ENCODE assay signal across 9 cellular contexts in the genomic region with DNA sequence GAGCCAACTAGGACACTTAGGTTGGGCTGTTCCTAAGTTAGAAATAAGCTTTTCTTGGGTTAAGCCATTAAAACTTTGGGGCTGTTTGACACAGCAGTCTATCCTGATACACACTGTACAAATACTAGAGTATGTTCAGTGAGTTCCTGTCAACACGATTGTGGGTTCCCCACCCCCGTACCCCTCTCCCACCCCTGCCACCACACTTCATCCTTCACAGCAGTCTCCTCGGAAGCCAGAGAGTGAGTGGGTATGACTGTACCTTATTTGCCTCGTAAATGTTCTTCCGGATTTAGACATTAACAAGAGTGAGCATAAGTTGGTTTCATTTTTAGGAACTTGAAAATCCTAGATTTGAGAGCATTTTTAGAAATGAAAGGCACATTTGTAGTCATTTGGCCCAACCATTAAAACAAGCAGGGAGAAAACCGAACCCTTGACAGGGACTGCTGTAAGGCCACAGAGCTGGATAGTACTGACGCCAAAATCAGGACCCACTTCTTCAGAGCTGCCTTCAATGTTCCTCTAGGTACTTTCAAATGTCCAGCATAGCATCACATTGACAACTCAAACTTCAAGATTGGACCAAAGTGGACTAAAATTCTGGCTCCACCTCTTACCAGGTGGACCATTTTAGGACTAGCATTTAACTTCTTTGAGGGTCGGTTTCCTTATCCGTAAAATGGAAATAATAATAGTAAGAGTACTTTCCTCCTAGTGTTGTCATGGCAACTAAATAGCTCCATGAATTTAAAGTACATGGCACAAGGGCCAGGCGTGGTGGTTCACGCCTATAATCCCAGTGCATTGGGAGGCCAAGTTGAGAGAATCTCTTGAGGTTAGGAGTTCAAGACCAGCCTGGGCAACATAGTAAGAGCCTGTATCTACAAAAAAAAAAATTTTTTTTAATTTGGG.
DNase-seq lines count a peak whose midpoint lies in the region; ATAC-seq and TF ChIP-seq lines count a peak whose summit lies in the region.
"Had no signal": no experiment of that assay in that cellular context is flagged by ENCODE, and none has a peak within 500 bp of the region (broad histone marks: within the 10 kb centered on the region; RNA-seq: fewer than 3 reads in every experiment).

No MANE protein-coding gene starts in this region.

- no peak overlapping the region for H3K9ac ChIP-seq in skeletal muscle satellite cell (ENCODE audit: low read depth, low read length)

- DNase-seq in left ventricle myocardium inferior = no peak
- no peak for DNase-seq in left ventricle myocardium superior
- peak; percentile 48 for DNase-seq in activated T-cell treated with anti-CD3 and anti-CD28 coated beads for 4 hours
- no peak for DNase-seq in NCI-H1417 (lab: John Stamatoyannopoulos, UW)
- DNase-seq in SJCRH30 = no peak
- no peak for DNase-seq in NCI-H1436 (lab: John Stamatoyannopoulos, UW)

- H3K4me3 ChIP-seq in left ventricle myocardium inferior (no peak overlapping the region), skeletal muscle satellite cell (ENCODE audit: low read length) (no peak overlapping the region), SJCRH30 (no peak overlapping the region)

- intact Hi-C loops in left ventricle myocardium inferior (cut with micrococcal nuclease) = no loop called here
- intact Hi-C loops in left ventricle myocardium superior (cut with micrococcal nuclease) = no loop called here

- H3K4me1 ChIP-seq in left ventricle myocardium inferior (no peaks in the 10 kb centered on the region), skeletal muscle satellite cell (ENCODE audit: control insufficient read depth, insufficient read depth, low read length) (peaks cover 3% of the 10 kb centered on the region), SJCRH30 (no peaks in the 10 kb centered on the region)

- TF ChIP-seq CTCF in left ventricle myocardium inferior (IDR thresholded peaks at IDR 0.05; ENCODE audit: borderline replicate concordance) = no peak

- H3K9me3 ChIP-seq in left ventricle myocardium inferior (replicated peaks) (no peaks in the 10 kb centered on the region), skeletal muscle satellite cell (replicated peaks; ENCODE audit: low read length) (no peaks in the 10 kb centered on the region), SJCRH30 (replicated peaks) (no peaks in the 10 kb centered on the region)

- H3K27ac ChIP-seq in left ventricle myocardium inferior (replicated peaks) (peak overlapping the region; percentile 16), SJCRH30 (no peak overlapping the region)
- H3K27ac ChIP-seq: C4-2B had no signal

- H3K27me3 ChIP-seq in left ventricle myocardium inferior (ENCODE audit: low read depth) (no peaks in the 10 kb centered on the region), skeletal muscle satellite cell (ENCODE audit: control insufficient read depth, insufficient read depth, low read length) (no peaks in the 10 kb centered on the region), SJCRH30 (0 out of 2 replicates have a peak, but pooled peaks cover 3% of the 10 kb centered on the region)

- H3K4me2 ChIP-seq in skeletal muscle satellite cell (ENCODE audit: low read length) = peak overlapping the region; percentile 33

- H3K36me3 ChIP-seq in left ventricle myocardium inferior (no peaks in the 10 kb centered on the region), skeletal muscle satellite cell (ENCODE audit: insufficient read depth, low read length) (no peaks in the 10 kb centered on the region), SJCRH30 (no peaks in the 10 kb centered on the region)

- ATAC-seq in left ventricle myocardium superior = no peak
- ATAC-seq in HG03442 (IDR thresholded peaks at IDR 0.05; ENCODE audit: unreplicated experiment) = peak; percentile 96
